In the genomic region with DNA sequence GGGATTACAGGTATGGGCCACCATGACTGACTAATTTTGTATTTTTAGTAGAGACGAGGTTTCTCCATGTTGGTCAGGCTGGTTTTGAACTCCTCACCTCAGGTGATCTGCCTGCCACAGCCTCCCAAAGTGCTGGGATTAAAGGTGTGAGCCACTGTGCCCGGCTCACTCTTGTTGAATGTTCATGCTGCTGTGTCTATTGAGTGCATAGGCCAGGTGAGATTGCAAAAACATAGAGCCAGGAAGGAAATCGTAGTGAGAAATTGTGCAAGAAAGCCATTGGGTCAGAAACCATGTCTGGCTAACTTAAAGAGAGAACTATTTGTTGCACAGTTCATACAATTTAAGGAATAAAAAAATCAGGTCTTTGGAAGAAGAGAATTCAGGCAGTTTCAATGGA, we compare ENCODE assay signal across 20 cellular contexts.
"Had no signal": no experiment of that assay in that cellular context is flagged by ENCODE, and none has a peak within 500 bp of the region (broad histone marks: within the 10 kb centered on the region; RNA-seq: fewer than 3 reads in every experiment).

No MANE protein-coding gene starts in this region.

- H3K9me3 Mint-ChIP-seq: naive B cell, nephron had no signal

- H3K27me3 ChIP-seq: hepatocyte, sigmoid colon had no signal

- H3K9me3 ChIP-seq: psoas muscle, sigmoid colon had no signal

- H3K4me3 Mint-ChIP-seq: naive B cell, nephron had no signal

- ATAC-seq: left cardiac atrium, left ventricle myocardium superior, psoas muscle had no signal

- DNase-seq: effector CD4-positive, alpha-beta T cell; foreskin melanocyte; head of caudate nucleus; kidney; left cardiac atrium; left ventricle myocardium superior; mesendoderm; naive B cell; psoas muscle; retina; sigmoid colon; stimulated activated CD4-positive, alpha-beta T cell treated with anti-CD3 and anti-CD28 coated beads, Interleukin-2, amount 100 ng/mL, for 24 hours; stimulated activated CD4-positive, alpha-beta T cell treated with anti-CD3 and anti-CD28 coated beads, Interleukin-4, amount 100 ng/mL, for 4 hours; stimulated activated naive CD4-positive, alpha-beta T cell treated with Interleukin-2 at 50 U/mL for 16 hours; trophoblast cell had no signal

- H3K27ac ChIP-seq: coronary artery, hepatocyte, parathyroid adenoma, psoas muscle, sigmoid colon, skin epidermis had no signal

- H3K4me1 ChIP-seq: parathyroid adenoma had no signal

- H3K4me3 ChIP-seq: coronary artery, hepatocyte, psoas muscle, sigmoid colon, skin epidermis had no signal

- H3K36me3 ChIP-seq: sigmoid colon had no signal

- H3K36me3 Mint-ChIP-seq: naive B cell had no signal
